ENCODE assay signal across 8 cellular contexts in genomic region chr2:200811336-200812121, GRCh38. TPM values are rescaled to one million over a fixed set of nuclear protein-coding genes. Genes with fewer than 3 reads are reported as not detected.
DNase-seq lines count a peak whose midpoint lies in the region; ATAC-seq lines count a peak whose summit lies in the region.

Gene BZW1 (plus strand): TSS chr2:200811910. CDS start chr2:200813218, 1,308 bp downstream.

- H3K4me1 Mint-ChIP-seq in effector memory CD8-positive, alpha-beta T cell (ENCODE audit: low read depth in 2 of 2), result peaks cover 36 to 38% of the 10 kb centered on the region in 2 donors
- H3K4me1 Mint-ChIP-seq in memory B cell, result peaks cover 15% of the 10 kb centered on the region

- peak; percentile 95 for DNase-seq in COLO668 (lab: John Stamatoyannopoulos, UW; ENCODE audit: unreplicated experiment)
- peak; percentile 92 for DNase-seq in HT1080 (ENCODE audit: low read depth)
- peak; percentile 93 for DNase-seq in NOMO-1 treated with DMSO at 0.1 percent for 48 hours (lab: John Stamatoyannopoulos, UW; ENCODE audit: unreplicated experiment)
- DNase-seq in activated CD8-positive, alpha-beta memory T cell treated with anti-CD3 and anti-CD28 coated beads for 4 hours (ENCODE audit: low read depth in 2 of 2), result peak; percentile 93 to 95
- DNase-seq in effector memory CD8-positive, alpha-beta T cell, result peak; percentile 96 to 97 (median 97)
- peak; percentile 95 to 98 for DNase-seq in memory B cell (ENCODE audit: low spot score in 2 of 2)
- DNase-seq in stimulated activated CD8-positive, alpha-beta memory T cell treated with anti-CD3 and anti-CD28 coated beads, Interleukin-12 subunit alpha, Interleukin-12 subunit beta, amount 100 ng/mL, for 24 hours (ENCODE audit: extremely low read depth), result peak; percentile 91

- peak within 1 kb of the TSS; percentile 99 to 100 for H3K4me3 Mint-ChIP-seq in effector memory CD8-positive, alpha-beta T cell
- H3K4me3 Mint-ChIP-seq in memory B cell, result peak within 1 kb of the TSS; percentile 95

- H3K9me3 Mint-ChIP-seq in effector memory CD8-positive, alpha-beta T cell, result no peaks in the 10 kb centered on the region
- no peaks in the 10 kb centered on the region for H3K9me3 Mint-ChIP-seq in memory B cell

- H3K27ac Mint-ChIP-seq in effector memory CD8-positive, alpha-beta T cell, result peak within 1 kb of the TSS; percentile 99 to 100
- peak within 1 kb of the TSS; percentile 99 for H3K27ac Mint-ChIP-seq in memory B cell

- H3K36me3 Mint-ChIP-seq in effector memory CD8-positive, alpha-beta T cell (ENCODE audit: insufficient read depth), result peaks cover 58% of the 10 kb centered on the region
- H3K36me3 Mint-ChIP-seq in memory B cell, result peaks cover 19% of the 10 kb centered on the region

- ATAC-seq in GM21360 (IDR thresholded peaks at IDR 0.05; ENCODE audit: unreplicated experiment), result peak; percentile 75
- ATAC-seq in effector memory CD8-positive, alpha-beta T cell (replicated peaks), result peak; percentile 78
- peak; percentile 80 for ATAC-seq in memory B cell (ENCODE audit: low read depth)

- no peaks in the 10 kb centered on the region for H3K27me3 Mint-ChIP-seq in effector memory CD8-positive, alpha-beta T cell
- no peaks in the 10 kb centered on the region for H3K27me3 Mint-ChIP-seq in memory B cell

RNA-seq across cellular contexts. Expression of gene BZW1, which starts in this region (rescaled TPM):
- 624 and 683 TPM in 2 replicates for total RNA-seq in HT1080 (2014; rRNA removed; shearing (Covaris generic))
- polyA plus RNA-seq in HT1080 (2015; cell fraction: cytosol; rRNA removed), result 486 and 637 TPM in 2 replicates
- 562 and 586 TPM in 2 replicates for polyA plus RNA-seq in HT1080 (2015; cell fraction: nucleus; rRNA removed)

Comparison
In these comparisons a context has a peak if more than half of its experiments do, and no peak if none do; other contexts are left out.
1. Peak in every context shown above with its lines: DNase-seq and ATAC-seq.